ENCODE assay signal across 8 cellular contexts in the genomic region with DNA sequence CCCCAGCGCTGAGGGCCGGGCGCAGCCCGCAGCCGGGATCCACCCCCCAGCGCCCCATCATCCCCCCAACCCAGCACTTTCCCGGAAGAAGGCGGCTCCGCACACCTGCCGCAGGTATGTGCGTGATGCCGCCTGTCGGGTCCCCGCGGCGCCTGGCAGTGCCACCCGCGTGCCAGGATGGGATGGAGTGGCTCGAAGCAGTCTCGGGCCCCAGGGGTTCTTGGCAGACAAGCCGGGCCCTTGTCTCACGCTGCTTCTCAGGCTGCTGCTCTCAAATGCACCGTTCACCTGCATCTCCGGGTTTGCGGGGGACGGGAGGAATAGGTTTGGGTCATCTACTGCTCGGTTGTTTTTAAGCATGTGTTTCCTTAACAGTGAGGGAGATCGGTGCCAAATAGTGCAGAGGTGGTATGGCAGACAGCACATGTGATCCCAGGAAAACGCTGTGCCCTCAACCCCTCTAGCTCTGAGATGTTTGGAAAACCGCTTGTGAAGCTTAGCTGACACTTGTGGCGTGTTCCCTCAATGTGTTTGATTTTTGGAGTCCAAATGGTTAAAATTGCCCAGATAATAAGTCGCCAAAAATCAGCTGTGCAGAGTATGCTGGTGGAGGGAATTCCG. TPM values are rescaled to one million over a fixed set of nuclear protein-coding genes. Genes with fewer than 3 reads are reported as not detected.
A peak's percentile ranks its signal among the peaks of the same experiment; 100 is the strongest.
DNase-seq lines count a peak whose midpoint lies in the region; TF ChIP-seq lines count a peak whose summit lies in the region.

No MANE protein-coding gene starts in this region.

- peaks cover 21% of the 10 kb centered on the region for H3K4me1 ChIP-seq in neuron (ENCODE audit: insufficient read depth, low read length)

- no peak for TF ChIP-seq CTCF in fibroblast of pulmonary artery (IDR thresholded peaks at IDR 0.05; ENCODE audit: low read length, missing control alignments)

- peak; percentile 82 for DNase-seq in activated effector memory CD4-positive, alpha-beta T cell treated with anti-CD3 and anti-CD28 coated beads, Interleukin-2, amount 50 U/mL, for 16 hours
- no peak for DNase-seq in activated effector memory CD4-positive, alpha-beta T cell treated with Interleukin-2 at 50 U/mL for 16 hours
- DNase-seq in NAMALWA (ENCODE audit: low spot score) (peak; percentile 63), fibroblast of pulmonary artery (ENCODE audit: low read depth) (peak; percentile 24), NCI-H226 (no peak), mesenteric fat pad (ENCODE audit: low spot score) (no peak)
- peak; percentile 65 for DNase-seq in activated CD8-positive, alpha-beta memory T cell treated with anti-CD3 and anti-CD28 coated beads, Interleukin-2, amount 50 U/mL, for 48 hours

- H3K4me3 ChIP-seq in fibroblast of pulmonary artery (replicated peaks; ENCODE audit: low read depth, low read length) = peak overlapping the region; percentile 78
- H3K4me3 ChIP-seq in neuron (ENCODE audit: low read length) = peak overlapping the region; percentile 94

- peaks cover 5% of the 10 kb centered on the region for H3K27me3 ChIP-seq in neuron (ENCODE audit: insufficient read depth, low read length)

- H3K36me3 ChIP-seq in neuron (ENCODE audit: insufficient read depth, low read length) = no peaks in the 10 kb centered on the region

- H2AFZ ChIP-seq in neuron (ENCODE audit: low read depth, low read length) = no peak overlapping the region

- no peaks in the 10 kb centered on the region for H3K9me3 ChIP-seq in neuron (ENCODE audit: low read length)

RNA-seq across cellular contexts. Expression of a gene that starts 0.8 kb away (rescaled TPM):
- total RNA-seq in mesenteric fat pad = 19.7 TPM

Comparison
In these comparisons a context has a peak if more than half of its experiments do, and no peak if none do; other contexts are left out.
1. DNase-seq: peak in activated effector memory CD4-positive, alpha-beta T cell treated with anti-CD3 and anti-CD28 coated beads, Interleukin-2, amount 50 U/mL, for 16 hours (single experiment), NAMALWA (single experiment), activated CD8-positive, alpha-beta memory T cell treated with anti-CD3 and anti-CD28 coated beads, Interleukin-2, amount 50 U/mL, for 48 hours (single experiment) and fibroblast of pulmonary artery (single experiment); none in activated effector memory CD4-positive, alpha-beta T cell treated with Interleukin-2 at 50 U/mL for 16 hours (single experiment), NCI-H226 (single experiment) and mesenteric fat pad (single experiment).